ENCODE assay signal across 32 cellular contexts in genomic region chr2:28322887-28323483, GRCh38.
DNase-seq lines count a peak whose midpoint lies in the region; ATAC-seq and TF ChIP-seq lines count a peak whose summit lies in the region.
"Had no signal": no experiment of that assay in that cellular context is flagged by ENCODE, and none has a peak within 500 bp of the region (broad histone marks: within the 10 kb centered on the region; RNA-seq: fewer than 3 reads in every experiment).

No MANE protein-coding gene starts in this region.

- no peaks in the 10 kb centered on the region for H3K9me3 ChIP-seq in H9 (ENCODE audit: control insufficient read depth, low read depth, low read length)
- H3K9me3 ChIP-seq in neuronal stem cell (replicated peaks in 1 of 2; ENCODE audit: control insufficient read depth in 2 of 2, insufficient read depth in 1 of 2, low read depth in 1 of 2, low read length in 2 of 2), result no peaks in the 10 kb centered on the region
- H3K9me3 ChIP-seq in smooth muscle cell (replicated peaks; ENCODE audit: low read depth), result no peaks in the 10 kb centered on the region
- H3K9me3 ChIP-seq: BLaER1 treated with 17β-estradiol and CSF1 and Interleukin-3, amounts not matched to agents 10 nM and 100 nM; neutrophil; tibial nerve had no signal

- H2BK12ac ChIP-seq in H9 (ENCODE audit: insufficient read length, low read depth, low read length) (no peak overlapping the region), neuronal stem cell (ENCODE audit: low read length) (peak overlapping the region; percentile 41)

- H4K8ac ChIP-seq in H9 (replicated peaks; ENCODE audit: insufficient read length, low read depth, low read length) (no peak overlapping the region), neuronal stem cell (ENCODE audit: low read depth, low read length) (no peak overlapping the region)

- no peaks in the 10 kb centered on the region for H4K20me1 ChIP-seq in H9 (ENCODE audit: control insufficient read depth, insufficient read depth, insufficient read length)
- H4K20me1 ChIP-seq in smooth muscle cell (ENCODE audit: low read depth), result no peaks in the 10 kb centered on the region
- H4K20me1 ChIP-seq: BLaER1 treated with 17β-estradiol and CSF1 and Interleukin-3, amounts not matched to agents 10 nM and 100 nM had no signal

- H3K79me2 ChIP-seq in H9 (ENCODE audit: insufficient read depth, low read length) (no peaks in the 10 kb centered on the region), smooth muscle cell (ENCODE audit: low read depth) (no peaks in the 10 kb centered on the region)

- DNase-seq in H9 (no peak), astrocyte of the spinal cord (ENCODE audit: low read depth, low spot score) (peak; percentile 62), fibroblast of peridontal ligament (ENCODE audit: extremely low read depth) (peak; percentile 25), neuronal stem cell (ENCODE audit: low spot score) (no peak), smooth muscle cell (lab: John Stamatoyannopoulos, UW; ENCODE audit: unreplicated experiment) (no peak), inferior parietal cortex (ENCODE audit: extremely low spot score) (no peak)
- DNase-seq: activated CD4-positive, alpha-beta T cell treated with anti-CD3 and anti-CD28 coated beads for 4 hours; activated CD8-positive, alpha-beta T cell treated with anti-CD3 and anti-CD28 coated beads, Interleukin-2, amount 10 ng/mL, durations not matched to agents 7 days and 5 days; activated T-cell treated with anti-CD3 and anti-CD28 coated beads for 4 hours; caudate nucleus; dermis blood vessel endothelial cell; DMS153; hippocampal formation; immature natural killer cell; NCI-H1092; NCI-H187; NCI-H510A; posterior cingulate gyrus; SIG-M5; stimulated activated CD4-positive, alpha-beta T cell treated with anti-CD3 and anti-CD28 coated beads, Interleukin-4, amount 100 ng/mL, for 24 hours; T-helper 9 cell had no signal

- H3K14ac ChIP-seq in H9 (ENCODE audit: insufficient read depth, low read length) (no peak overlapping the region; the same call in 1 of the 2 replicates), neuronal stem cell (ENCODE audit: low read length) (no peak overlapping the region)

- no peak overlapping the region for H3K4me2 ChIP-seq in H9 (ENCODE audit: insufficient read depth, insufficient read length, low read length)
- no peak overlapping the region for H3K4me2 ChIP-seq in neuronal stem cell (ENCODE audit: insufficient read depth, low read length, poor library complexity, severe bottlenecking)
- no peak overlapping the region for H3K4me2 ChIP-seq in smooth muscle cell
- H3K4me2 ChIP-seq: BLaER1 treated with 17β-estradiol and CSF1 and Interleukin-3, amounts not matched to agents 10 nM and 100 nM; GM23338 had no signal

- H3K4me3 ChIP-seq in astrocyte of the spinal cord (ENCODE audit: low read depth, low read length) (no peak overlapping the region), neuronal stem cell (ENCODE audit: low read length in 2 of 2) (no peak overlapping the region), smooth muscle cell (no peak overlapping the region)
- H3K4me3 ChIP-seq: BLaER1 treated with 17β-estradiol and CSF1 and Interleukin-3, amounts not matched to agents 10 nM and 100 nM; GM23338; tibial nerve had no signal

- ATAC-seq in GM21786 (IDR thresholded peaks at IDR 0.05; ENCODE audit: unreplicated experiment) (no peak), GM18909 (IDR thresholded peaks at IDR 0.05; ENCODE audit: poor library complexity, unreplicated experiment) (no peak)
- ATAC-seq: activated CD8-positive, alpha-beta T cell treated with anti-CD3 and anti-CD28 coated beads, Interleukin-2, amount 10 ng/mL, durations not matched to agents 7 days and 5 days; GM23338; left lobe of liver had no signal

- TF ChIP-seq CTCF in H9 (conservative IDR thresholded peaks at IDR 0.05) (no peak), astrocyte of the spinal cord (IDR thresholded peaks at IDR 0.05; ENCODE audit: low read depth, low read length) (no peak), smooth muscle cell (IDR thresholded peaks at IDR 0.05; ENCODE audit: borderline replicate concordance, insufficient read depth, poor library complexity, severe bottlenecking) (no peak)

- H3K18ac ChIP-seq in H9 (ENCODE audit: insufficient read length, low read depth, low read length), result no peak overlapping the region
- H3K18ac ChIP-seq in neuronal stem cell (ENCODE audit: low read length), result peak overlapping the region; percentile 96

- WGBS in H9 (ENCODE audit: extremely low coverage, insufficient read length, low lambda C conversion rate), result no CpG with 5 or more reads among the region's 7 CpGs
- WGBS in neuronal stem cell (ENCODE audit: extremely low coverage in 2 of 2, insufficient read length in 2 of 2, insufficient replicate concordance in 1 of 2), 2 donors, result no CpG with 5 or more reads among the region's 7 CpGs
- 75% methylated on average over 7 of the region's 7 CpGs for WGBS in smooth muscle cell (ENCODE audit: low lambda C conversion rate)

- no peak overlapping the region for H2BK120ac ChIP-seq in H9 (ENCODE audit: low read depth, low read length, poor library complexity, severe bottlenecking)
- H2BK120ac ChIP-seq in neuronal stem cell (ENCODE audit: low read depth, low read length), result peak overlapping the region; percentile 81

- no peak overlapping the region for H2BK5ac ChIP-seq in H9 (ENCODE audit: insufficient read length, low read length)
- H2BK5ac ChIP-seq in neuronal stem cell (ENCODE audit: low read length), result peak overlapping the region; percentile 98

- H2BK20ac ChIP-seq in H9 (ENCODE audit: low read depth, low read length, poor library complexity, severe bottlenecking), result no peak overlapping the region

- H3K27me3 Mint-ChIP-seq in H9 (ENCODE audit: low read depth), result no peaks in the 10 kb centered on the region
- H3K27me3 Mint-ChIP-seq: activated naive CD4-positive, alpha-beta T cell treated with anti-CD3 and anti-CD28 coated beads, Interleukin-2, amount 50 U/mL, for 24 hours; memory B cell had no signal

- H2AK5ac ChIP-seq in H9 (ENCODE audit: insufficient read length, low read length) (no peak overlapping the region), neuronal stem cell (ENCODE audit: low read depth, low read length) (peak overlapping the region; percentile 97)

- H3K27ac ChIP-seq in H9 (ENCODE audit: insufficient read length, low read depth, low read length) (no peak overlapping the region), neuronal stem cell (replicated peaks; ENCODE audit: low read length) (peak overlapping the region; percentile 93), smooth muscle cell (ENCODE audit: low read depth) (no peak overlapping the region)
- H3K27ac ChIP-seq: BLaER1 treated with 17β-estradiol and CSF1 and Interleukin-3, amounts not matched to agents 10 nM and 100 nM; neutrophil; VCaP had no signal

- no peak overlapping the region for H3T11ph ChIP-seq in H9 (ENCODE audit: low read length)

- H3K27me3 ChIP-seq in H9 (ENCODE audit: insufficient read depth, low read length) (no peaks in the 10 kb centered on the region; the same call in 1 of the 2 replicates), neuronal stem cell (ENCODE audit: control insufficient read depth in 3 of 3, insufficient read depth in 3 of 3, low read depth in 1 of 3, low read length in 3 of 3) (no peaks in the 10 kb centered on the region), smooth muscle cell (ENCODE audit: low read depth) (no peaks in the 10 kb centered on the region)
- H3K27me3 ChIP-seq: BLaER1 treated with 17β-estradiol and CSF1 and Interleukin-3, amounts not matched to agents 10 nM and 100 nM; neutrophil; tibial nerve had no signal

- no peak overlapping the region for H3K4me3 Mint-ChIP-seq in H9
- H3K4me3 Mint-ChIP-seq: activated CD8-positive, alpha-beta T cell treated with anti-CD3 and anti-CD28 coated beads, Interleukin-2, amount 10 ng/mL, durations not matched to agents 7 days and 5 days; activated naive CD4-positive, alpha-beta T cell treated with anti-CD3 and anti-CD28 coated beads, Interleukin-2, amount 50 U/mL, for 24 hours; GM23338; immature natural killer cell; memory B cell had no signal

- H3K9ac ChIP-seq in H9 (ENCODE audit: extremely low read depth, insufficient read length, low read length) (no peak overlapping the region), neuronal stem cell (ENCODE audit: low read depth, low read length, poor library complexity) (no peak overlapping the region), smooth muscle cell (ENCODE audit: low read depth) (no peak overlapping the region)
- H3K9ac ChIP-seq: BLaER1 treated with 17β-estradiol and CSF1 and Interleukin-3, amounts not matched to agents 10 nM and 100 nM had no signal

- H4K5ac ChIP-seq in H9 (ENCODE audit: insufficient read length, low read depth, low read length), result no peak overlapping the region

- H3K9me3 Mint-ChIP-seq in H9, result no peaks in the 10 kb centered on the region
- H3K9me3 Mint-ChIP-seq: activated naive CD4-positive, alpha-beta T cell treated with anti-CD3 and anti-CD28 coated beads, Interleukin-2, amount 50 U/mL, for 24 hours; activated T-helper 2 cell treated with anti-CD3 and anti-CD28 coated beads, Interferon-gamma antibody, Interleukin-2, Interleukin-4, amounts not matched to agents 10 μg/mL and 5 μg/mL and 100 μg/mL, durations not matched to agents 14 hours and 24 hours and 36 hours; GM23338; immature natural killer cell; memory B cell had no signal

- no peak overlapping the region for H3K56ac ChIP-seq in H9 (ENCODE audit: insufficient read length, low read depth, low read length)

- no peaks in the 10 kb centered on the region for H3K36me3 ChIP-seq in neuronal stem cell (replicated peaks in 1 of 2; ENCODE audit: control insufficient read depth in 2 of 2, insufficient read depth in 2 of 2, low read length in 2 of 2)
- H3K36me3 ChIP-seq in smooth muscle cell (ENCODE audit: low read depth), result no peaks in the 10 kb centered on the region
- H3K36me3 ChIP-seq: neutrophil, tibial nerve had no signal

- H3K4me1 ChIP-seq in H9 (ENCODE audit: insufficient read depth, low read length) (peaks cover 19% of the 10 kb centered on the region), neuronal stem cell (ENCODE audit: control insufficient read depth in 2 of 2, insufficient read depth in 1 of 2, low read depth in 1 of 2, low read length in 2 of 2) (peaks cover 12 to 64% of the 10 kb centered on the region in 2 donors), smooth muscle cell (ENCODE audit: low read depth) (peaks cover 41% of the 10 kb centered on the region)

- no peaks in the 10 kb centered on the region for H3F3A ChIP-seq in smooth muscle cell (ENCODE audit: low read depth)

- peak overlapping the region in 2 of 3 experiments; percentile 36 to 97; a peak in 3 of 7 replicates for H3K27ac Mint-ChIP-seq in H9
- H3K27ac Mint-ChIP-seq: activated CD8-positive, alpha-beta T cell treated with anti-CD3 and anti-CD28 coated beads, Interleukin-2, amount 10 ng/mL, durations not matched to agents 7 days and 5 days; activated naive CD4-positive, alpha-beta T cell treated with anti-CD3 and anti-CD28 coated beads, Interleukin-2, amount 50 U/mL, for 24 hours; activated T-helper 2 cell treated with anti-CD3 and anti-CD28 coated beads, Interferon-gamma antibody, Interleukin-2, Interleukin-4, amounts not matched to agents 10 μg/mL and 5 μg/mL and 100 μg/mL, durations not matched to agents 14 hours and 24 hours and 36 hours; GM23338; memory B cell had no signal

- no peak overlapping the region for H2AFZ ChIP-seq in H9 (ENCODE audit: low read length)
- H2AFZ ChIP-seq in neuronal stem cell (ENCODE audit: low read length), result no peak overlapping the region
- H2AFZ ChIP-seq in smooth muscle cell (ENCODE audit: low read depth), result no peak overlapping the region
- H2AFZ ChIP-seq: GM23338 had no signal

- H3K4me1 Mint-ChIP-seq in H9, result peaks cover 67 to 81% of the 10 kb centered on the region in 2 experiments
- H3K4me1 Mint-ChIP-seq: memory B cell had no signal

- no peaks in the 10 kb centered on the region for H3K36me3 Mint-ChIP-seq in H9 (ENCODE audit: insufficient read depth in 1 of 3, low read depth in 3 of 3)

- H3K23ac ChIP-seq in H9 (ENCODE audit: insufficient read length, low read depth, low read length) (no peak overlapping the region), neuronal stem cell (ENCODE audit: low read depth, low read length, poor library complexity) (no peak overlapping the region)

- H3K79me1 ChIP-seq in H9 (ENCODE audit: insufficient read depth, low read depth, low read length, poor library complexity, severe bottlenecking) (no peaks in the 10 kb centered on the region), neuronal stem cell (ENCODE audit: low read depth, low read length) (no peaks in the 10 kb centered on the region)

- no peak overlapping the region for H4K91ac ChIP-seq in H9 (ENCODE audit: insufficient read length, low read depth, low read length)
- H4K91ac ChIP-seq in neuronal stem cell (ENCODE audit: low read depth, low read length, poor library complexity), result peak overlapping the region; percentile 98

- H2BK15ac ChIP-seq in H9 (ENCODE audit: low read depth, low read length), result no peak overlapping the region
- peak overlapping the region; percentile 76 for H2BK15ac ChIP-seq in neuronal stem cell (ENCODE audit: low read length)

- H3K23me2 ChIP-seq in H9 (ENCODE audit: insufficient read length, low read depth, low read length, poor library complexity, severe bottlenecking), result no peaks in the 10 kb centered on the region

- H3K4ac ChIP-seq in H9 (ENCODE audit: low read depth, low read length) (no peak overlapping the region), neuronal stem cell (ENCODE audit: low read length) (peak overlapping the region; percentile 19)

- in situ Hi-C loops in astrocyte of the spinal cord (cut with HindIII; ENCODE audit: low sequenced_read_pairs), result no loop called here

Comparison
In these comparisons a context has a peak if more than half of its experiments do, and no peak if none do; other contexts are left out.
1. DNase-seq: peak in astrocyte of the spinal cord (single experiment) and fibroblast of peridontal ligament (single experiment); none in H9 (single experiment), neuronal stem cell (single experiment), smooth muscle cell (single experiment) and inferior parietal cortex (single experiment).